Comparison of ENCODE assay signal across 20 cellular contexts in the genomic region with DNA sequence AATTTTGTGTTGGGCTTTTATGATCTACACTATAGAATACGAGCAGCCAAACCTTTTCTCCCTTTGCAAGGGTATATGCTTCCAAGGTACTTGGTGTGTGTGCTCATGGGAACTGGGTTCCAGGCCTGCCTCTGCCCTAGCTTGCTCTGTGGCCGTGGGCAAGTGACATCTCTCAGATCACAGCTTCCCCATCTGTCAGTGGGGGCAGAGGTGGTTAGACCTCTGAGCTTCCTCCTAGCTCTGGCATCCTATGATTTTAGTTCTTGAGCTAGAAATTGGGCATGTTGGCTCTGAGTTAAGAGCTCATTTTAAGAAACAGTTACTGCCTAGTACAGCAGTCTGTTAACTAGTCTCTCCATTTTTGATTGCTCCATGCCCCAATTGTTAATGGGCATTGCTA. TPM values are rescaled to one million over a fixed set of nuclear protein-coding genes. Genes with fewer than 3 reads are reported as not detected.
"Had no signal": no experiment of that assay in that cellular context is flagged by ENCODE, and none has a peak within 500 bp of the region (broad histone marks: within the 10 kb centered on the region; RNA-seq: fewer than 3 reads in every experiment).

No MANE protein-coding gene starts in this region.

- H3K4me3 ChIP-seq: adrenal gland, lower lobe of right lung, smooth muscle cell, suprapubic skin had no signal

- ATAC-seq: activated naive CD4-positive, alpha-beta T cell treated with anti-CD3 and anti-CD28 coated beads, Interleukin-2, amount 50 U/mL, for 72 hours; lower lobe of right lung; natural killer cell treated with Interleukin-12 subunit alpha and Interleukin-12 subunit beta and Interleukin-15 and Interleukin-18, amount 100 ng/mL, for 72 hours; sciatic nerve; stimulated activated naive CD8-positive, alpha-beta T cell treated with anti-CD3 and anti-CD28 coated beads, Interleukin-15, amount 100 ng/mL, for 72 hours had no signal

- DNase-seq: activated CD4-positive, alpha-beta T cell treated with anti-CD3 and anti-CD28 coated beads for 1 hour; activated CD4-positive, alpha-beta T cell treated with anti-CD3 and anti-CD28 coated beads, Interleukin-2, amount 50 U/mL, for 4 hours; activated gamma-delta T cell; adrenal gland; effector CD4-positive, alpha-beta T cell; hypothalamus; islet precursor cell; left colon; lower lobe of right lung; stimulated activated CD4-positive, alpha-beta T cell treated with anti-CD3 and anti-CD28 coated beads, Interleukin-4, amount 100 ng/mL, for 1 hour; stimulated activated naive CD8-positive, alpha-beta T cell treated with anti-CD3 and anti-CD28 coated beads, Interleukin-15, amount 100 ng/mL, for 72 hours had no signal

- H3K27ac ChIP-seq: adrenal gland, lower lobe of right lung, parathyroid adenoma, suprapubic skin, VCaP had no signal

- H3K9me3 ChIP-seq: adrenal gland, lower lobe of right lung, suprapubic skin had no signal

- H3K4me1 ChIP-seq: adrenal gland, lower lobe of right lung, parathyroid adenoma, suprapubic skin had no signal

- H3K36me3 ChIP-seq: adrenal gland, lower lobe of right lung, suprapubic skin had no signal

- H3K27me3 ChIP-seq: adrenal gland, suprapubic skin had no signal

RNA-seq across cellular contexts. Expression of a gene that starts 45.5 kb away (rescaled TPM):
- total RNA-seq: activated CD8-positive, alpha-beta memory T cell treated with anti-CD3 and anti-CD28 coated beads for 36 hours; activated naive CD4-positive, alpha-beta T cell treated with anti-CD3 and anti-CD28 coated beads, Interleukin-2, amount 50 U/mL, for 72 hours; bronchial epithelial cell; natural killer cell treated with Interleukin-12 subunit alpha and Interleukin-12 subunit beta and Interleukin-15 and Interleukin-18, amount 100 ng/mL, for 72 hours had no signal
